ENCODE assay signal across 1 cellular context in the genomic region with DNA sequence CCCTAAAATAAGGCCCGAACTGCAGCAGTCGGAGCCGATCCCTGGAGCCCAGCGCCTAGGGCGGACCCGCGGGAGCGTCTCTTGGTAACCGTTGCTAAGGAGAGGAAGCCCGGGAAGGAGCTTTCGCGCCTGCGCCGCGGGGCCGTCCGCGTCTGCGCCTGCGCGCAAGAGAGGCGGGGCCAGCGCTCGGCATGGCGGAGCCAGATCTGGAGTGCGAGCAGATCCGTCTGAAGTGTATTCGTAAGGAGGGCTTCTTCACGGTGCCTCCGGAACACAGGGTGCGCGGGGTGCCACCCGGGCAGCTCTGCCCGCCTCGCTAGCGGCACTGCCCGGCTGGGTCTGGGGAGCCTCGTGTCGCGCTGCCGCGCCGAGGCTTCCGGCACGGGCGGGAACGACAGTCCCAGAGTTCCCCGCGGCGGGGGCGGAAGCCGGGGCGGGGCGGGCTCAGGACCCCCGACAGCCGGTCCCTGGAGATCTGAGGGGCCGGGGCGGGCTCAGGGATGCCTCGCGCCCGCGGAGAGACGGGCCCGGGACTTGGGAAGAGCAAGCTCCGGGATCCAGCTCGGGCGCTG.
TF ChIP-seq lines count a peak whose summit lies in the region.

A gene with protein sequence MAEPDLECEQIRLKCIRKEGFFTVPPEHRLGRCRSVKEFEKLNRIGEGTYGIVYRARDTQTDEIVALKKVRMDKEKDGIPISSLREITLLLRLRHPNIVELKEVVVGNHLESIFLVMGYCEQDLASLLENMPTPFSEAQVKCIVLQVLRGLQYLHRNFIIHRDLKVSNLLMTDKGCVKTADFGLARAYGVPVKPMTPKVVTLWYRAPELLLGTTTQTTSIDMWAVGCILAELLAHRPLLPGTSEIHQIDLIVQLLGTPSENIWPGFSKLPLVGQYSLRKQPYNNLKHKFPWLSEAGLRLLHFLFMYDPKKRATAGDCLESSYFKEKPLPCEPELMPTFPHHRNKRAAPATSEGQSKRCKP (plus strand): TSS at position 170 of the 572 bp plus-strand sequence. CDS start 22 bp downstream, at position 192.

TF ChIP-seq in K562, 482 proteins besides CTCF, POLR2A, EP300 and RAD21 (continued from another document and continues in another):
- TF ChIP-seq, protein P1, sequence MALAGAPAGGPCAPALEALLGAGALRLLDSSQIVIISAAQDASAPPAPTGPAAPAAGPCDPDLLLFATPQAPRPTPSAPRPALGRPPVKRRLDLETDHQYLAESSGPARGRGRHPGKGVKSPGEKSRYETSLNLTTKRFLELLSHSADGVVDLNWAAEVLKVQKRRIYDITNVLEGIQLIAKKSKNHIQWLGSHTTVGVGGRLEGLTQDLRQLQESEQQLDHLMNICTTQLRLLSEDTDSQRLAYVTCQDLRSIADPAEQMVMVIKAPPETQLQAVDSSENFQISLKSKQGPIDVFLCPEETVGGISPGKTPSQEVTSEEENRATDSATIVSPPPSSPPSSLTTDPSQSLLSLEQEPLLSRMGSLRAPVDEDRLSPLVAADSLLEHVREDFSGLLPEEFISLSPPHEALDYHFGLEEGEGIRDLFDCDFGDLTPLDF (CRISPR knock-in tag; IDR thresholded peaks at IDR 0.05) = peak; percentile 92
- TF ChIP-seq ZBTB5 (IDR thresholded peaks at IDR 0.05) (no peak), POLR2AphosphoS2 (IDR thresholded peaks at IDR 0.05; ENCODE audit: low read length) (peak; percentile 67; the same call in 1 of the 2 replicates), KDM1A (IDR thresholded peaks at IDR 0.05) (no peak), NFIX (CRISPR knock-in tag; IDR thresholded peaks at IDR 0.05; ENCODE audit: low read depth) (no peak), ZBTB49 (CRISPR knock-in tag; IDR thresholded peaks at IDR 0.05; ENCODE audit: borderline replicate concordance) (no peak), RBM34 (IDR thresholded peaks at IDR 0.05; ENCODE audit: borderline replicate concordance, insufficient read depth, low read length) (no peak), FOSL1 (tag; conservative IDR thresholded peaks at IDR 0.05) (no peak), RB1 (IDR thresholded peaks at IDR 0.05; ENCODE audit: low read depth) (peak; percentile 93), KAT2B (IDR thresholded peaks at IDR 0.05; ENCODE audit: low read depth, low read length) (no peak), CBFA2T3 (IDR thresholded peaks at IDR 0.05) (no peak), RBFOX2 (IDR thresholded peaks at IDR 0.05; ENCODE audit: low read depth, low read length) (peak; percentile 85), MAFG (tag; conservative IDR thresholded peaks at IDR 0.05) (no peak), ZNF57 (CRISPR knock-in tag; IDR thresholded peaks at IDR 0.05) (no peak), MYBL2 (IDR thresholded peaks at IDR 0.05; ENCODE audit: low read depth) (no peak), MYBL2 (CRISPR knock-in tag; IDR thresholded peaks at IDR 0.05; ENCODE audit: borderline replicate concordance) (no peak), SAFB (IDR thresholded peaks at IDR 0.05; ENCODE audit: borderline replicate concordance, low read depth, low read length) (no peak), DDX20 (tag; IDR thresholded peaks at IDR 0.05; ENCODE audit: low read depth) (no peak), RFX1 (IDR thresholded peaks at IDR 0.05) (peak; percentile 98), TGIF2 (CRISPR knock-in tag; IDR thresholded peaks at IDR 0.05) (no peak), HES1 (IDR thresholded peaks at IDR 0.05; ENCODE audit: low read depth) (no peak)
- TF ChIP-seq, protein P2, sequence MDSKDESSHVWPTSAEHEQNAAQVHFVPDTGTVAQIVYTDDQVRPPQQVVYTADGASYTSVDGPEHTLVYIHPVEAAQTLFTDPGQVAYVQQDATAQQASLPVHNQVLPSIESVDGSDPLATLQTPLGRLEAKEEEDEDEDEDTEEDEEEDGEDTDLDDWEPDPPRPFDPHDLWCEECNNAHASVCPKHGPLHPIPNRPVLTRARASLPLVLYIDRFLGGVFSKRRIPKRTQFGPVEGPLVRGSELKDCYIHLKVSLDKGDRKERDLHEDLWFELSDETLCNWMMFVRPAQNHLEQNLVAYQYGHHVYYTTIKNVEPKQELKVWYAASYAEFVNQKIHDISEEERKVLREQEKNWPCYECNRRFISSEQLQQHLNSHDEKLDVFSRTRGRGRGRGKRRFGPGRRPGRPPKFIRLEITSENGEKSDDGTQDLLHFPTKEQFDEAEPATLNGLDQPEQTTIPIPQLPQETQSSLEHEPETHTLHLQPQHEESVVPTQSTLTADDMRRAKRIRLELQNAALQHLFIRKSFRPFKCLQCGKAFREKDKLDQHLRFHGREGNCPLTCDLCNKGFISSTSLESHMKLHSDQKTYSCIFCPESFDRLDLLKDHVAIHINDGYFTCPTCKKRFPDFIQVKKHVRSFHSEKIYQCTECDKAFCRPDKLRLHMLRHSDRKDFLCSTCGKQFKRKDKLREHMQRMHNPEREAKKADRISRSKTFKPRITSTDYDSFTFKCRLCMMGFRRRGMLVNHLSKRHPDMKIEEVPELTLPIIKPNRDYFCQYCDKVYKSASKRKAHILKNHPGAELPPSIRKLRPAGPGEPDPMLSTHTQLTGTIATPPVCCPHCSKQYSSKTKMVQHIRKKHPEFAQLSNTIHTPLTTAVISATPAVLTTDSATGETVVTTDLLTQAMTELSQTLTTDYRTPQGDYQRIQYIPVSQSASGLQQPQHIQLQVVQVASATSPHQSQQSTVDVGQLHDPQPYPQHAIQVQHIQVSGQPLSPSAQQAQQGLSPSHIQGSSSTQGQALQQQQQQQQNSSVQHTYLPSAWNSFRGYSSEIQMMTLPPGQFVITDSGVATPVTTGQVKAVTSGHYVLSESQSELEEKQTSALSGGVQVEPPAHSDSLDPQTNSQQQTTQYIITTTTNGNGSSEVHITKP (IDR thresholded peaks at IDR 0.05; ENCODE audit: partially characterized antibody) = no peak
- TF ChIP-seq, protein P3, sequence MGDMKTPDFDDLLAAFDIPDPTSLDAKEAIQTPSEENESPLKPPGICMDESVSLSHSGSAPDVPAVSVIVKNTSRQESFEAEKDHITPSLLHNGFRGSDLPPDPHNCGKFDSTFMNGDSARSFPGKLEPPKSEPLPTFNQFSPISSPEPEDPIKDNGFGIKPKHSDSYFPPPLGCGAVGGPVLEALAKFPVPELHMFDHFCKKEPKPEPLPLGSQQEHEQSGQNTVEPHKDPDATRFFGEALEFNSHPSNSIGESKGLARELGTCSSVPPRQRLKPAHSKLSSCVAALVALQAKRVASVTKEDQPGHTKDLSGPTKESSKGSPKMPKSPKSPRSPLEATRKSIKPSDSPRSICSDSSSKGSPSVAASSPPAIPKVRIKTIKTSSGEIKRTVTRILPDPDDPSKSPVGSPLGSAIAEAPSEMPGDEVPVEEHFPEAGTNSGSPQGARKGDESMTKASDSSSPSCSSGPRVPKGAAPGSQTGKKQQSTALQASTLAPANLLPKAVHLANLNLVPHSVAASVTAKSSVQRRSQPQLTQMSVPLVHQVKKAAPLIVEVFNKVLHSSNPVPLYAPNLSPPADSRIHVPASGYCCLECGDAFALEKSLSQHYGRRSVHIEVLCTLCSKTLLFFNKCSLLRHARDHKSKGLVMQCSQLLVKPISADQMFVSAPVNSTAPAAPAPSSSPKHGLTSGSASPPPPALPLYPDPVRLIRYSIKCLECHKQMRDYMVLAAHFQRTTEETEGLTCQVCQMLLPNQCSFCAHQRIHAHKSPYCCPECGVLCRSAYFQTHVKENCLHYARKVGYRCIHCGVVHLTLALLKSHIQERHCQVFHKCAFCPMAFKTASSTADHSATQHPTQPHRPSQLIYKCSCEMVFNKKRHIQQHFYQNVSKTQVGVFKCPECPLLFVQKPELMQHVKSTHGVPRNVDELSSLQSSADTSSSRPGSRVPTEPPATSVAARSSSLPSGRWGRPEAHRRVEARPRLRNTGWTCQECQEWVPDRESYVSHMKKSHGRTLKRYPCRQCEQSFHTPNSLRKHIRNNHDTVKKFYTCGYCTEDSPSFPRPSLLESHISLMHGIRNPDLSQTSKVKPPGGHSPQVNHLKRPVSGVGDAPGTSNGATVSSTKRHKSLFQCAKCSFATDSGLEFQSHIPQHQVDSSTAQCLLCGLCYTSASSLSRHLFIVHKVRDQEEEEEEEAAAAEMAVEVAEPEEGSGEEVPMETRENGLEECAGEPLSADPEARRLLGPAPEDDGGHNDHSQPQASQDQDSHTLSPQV (IDR thresholded peaks at IDR 0.05) = peak; percentile 75
- TF ChIP-seq, protein P4, sequence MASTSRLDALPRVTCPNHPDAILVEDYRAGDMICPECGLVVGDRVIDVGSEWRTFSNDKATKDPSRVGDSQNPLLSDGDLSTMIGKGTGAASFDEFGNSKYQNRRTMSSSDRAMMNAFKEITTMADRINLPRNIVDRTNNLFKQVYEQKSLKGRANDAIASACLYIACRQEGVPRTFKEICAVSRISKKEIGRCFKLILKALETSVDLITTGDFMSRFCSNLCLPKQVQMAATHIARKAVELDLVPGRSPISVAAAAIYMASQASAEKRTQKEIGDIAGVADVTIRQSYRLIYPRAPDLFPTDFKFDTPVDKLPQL (IDR thresholded peaks at IDR 0.05; ENCODE audit: extremely low read depth, insufficient read length) = no peak
- TF ChIP-seq, protein P5, sequence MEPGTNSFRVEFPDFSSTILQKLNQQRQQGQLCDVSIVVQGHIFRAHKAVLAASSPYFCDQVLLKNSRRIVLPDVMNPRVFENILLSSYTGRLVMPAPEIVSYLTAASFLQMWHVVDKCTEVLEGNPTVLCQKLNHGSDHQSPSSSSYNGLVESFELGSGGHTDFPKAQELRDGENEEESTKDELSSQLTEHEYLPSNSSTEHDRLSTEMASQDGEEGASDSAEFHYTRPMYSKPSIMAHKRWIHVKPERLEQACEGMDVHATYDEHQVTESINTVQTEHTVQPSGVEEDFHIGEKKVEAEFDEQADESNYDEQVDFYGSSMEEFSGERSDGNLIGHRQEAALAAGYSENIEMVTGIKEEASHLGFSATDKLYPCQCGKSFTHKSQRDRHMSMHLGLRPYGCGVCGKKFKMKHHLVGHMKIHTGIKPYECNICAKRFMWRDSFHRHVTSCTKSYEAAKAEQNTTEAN (CRISPR knock-in tag; IDR thresholded peaks at IDR 0.05) = no peak
